ENCODE assay signal across 34 cellular contexts in the genomic region with DNA sequence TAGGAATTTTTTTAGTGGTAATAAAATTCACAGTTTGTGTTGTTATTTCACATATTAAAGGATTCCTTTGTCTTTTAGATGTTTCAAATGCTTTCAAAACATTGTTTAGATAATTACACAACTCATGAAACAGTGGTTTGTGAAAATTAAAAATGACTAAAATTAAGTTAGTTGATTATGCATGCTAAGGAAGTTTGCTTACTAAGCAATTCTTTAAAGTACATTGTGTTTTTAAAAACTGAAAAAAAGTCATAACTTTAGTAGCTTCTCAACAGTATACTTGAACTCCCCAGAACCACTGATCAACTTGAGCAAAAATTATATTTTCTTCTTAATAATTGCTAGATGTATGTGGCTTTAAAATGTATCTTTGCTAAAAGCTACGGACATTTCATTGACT.
"Had no signal": no experiment of that assay in that cellular context is flagged by ENCODE, and none has a peak within 500 bp of the region (broad histone marks: within the 10 kb centered on the region; RNA-seq: fewer than 3 reads in every experiment).

No MANE protein-coding gene starts in this region.

- DNase-seq: activated CD4-positive, alpha-beta memory T cell treated with anti-CD3 and anti-CD28 coated beads for 36 hours; activated CD4-positive, alpha-beta T cell treated with anti-CD3 and anti-CD28 coated beads for 36 hours; activated CD4-positive, alpha-beta T cell treated with anti-CD3 and anti-CD28 coated beads, Interleukin-2, amount 10 ng/mL, durations not matched to agents 24 days and 14 days; activated CD4-positive, CD25-positive, alpha-beta regulatory T cell; activated CD4-positive, CD25-positive, alpha-beta regulatory T cell treated with anti-CD3 and anti-CD28 coated beads, Interleukin-2, amount 50 U/mL, for 72 hours; activated CD8-positive, alpha-beta memory T cell treated with anti-CD3 and anti-CD28 coated beads, Interleukin-2, amount 10 ng/mL, durations not matched to agents 7 days and 5 days; activated CD8-positive, alpha-beta memory T cell treated with anti-CD3 and anti-CD28 coated beads, Interleukin-2, amount 50 U/mL, for 4 hours; activated CD8-positive, alpha-beta T cell treated with anti-CD3 and anti-CD28 coated beads, Interleukin-2, amount 10 ng/mL, durations not matched to agents 7 days and 5 days; activated effector memory CD4-positive, alpha-beta T cell treated with anti-CD3 and anti-CD28 coated beads, Interleukin-2, amount 50 U/mL, for 16 hours; activated naive CD4-positive, alpha-beta T cell treated with anti-CD3 and anti-CD28 coated beads for 36 hours; activated naive CD8-positive, alpha-beta T cell treated with anti-CD3 and anti-CD28 coated beads for 36 hours; activated naive CD8-positive, alpha-beta T cell treated with anti-CD3 and anti-CD28 coated beads, Interleukin-2, amount 50 U/mL, for 24 hours; activated T-cell treated with anti-CD3 and anti-CD28 coated beads, Interleukin-2, amount 50 U/mL, for 1 hour; activated T-cell treated with anti-CD3 and anti-CD28 coated beads, Interleukin-2, amount 50 U/mL, for 48 hours; adrenal gland; amygdala; aorta; body of pancreas; caudate nucleus; colonic mucosa; effector CD8-positive, alpha-beta T cell; erythroblast; foreskin keratinocyte; gastrocnemius medialis; glutamatergic neuron; heart left ventricle; T-helper 1 cell; T-helper 17 cell; T1000 had no signal

- H3K4me1 ChIP-seq: adrenal gland, body of pancreas, colonic mucosa, esophagus muscularis mucosa, foreskin keratinocyte, gastrocnemius medialis, heart left ventricle had no signal

- H3K4me1 Mint-ChIP-seq: activated CD4-positive, alpha-beta T cell treated with anti-CD3 and anti-CD28 coated beads for 36 hours; activated CD4-positive, alpha-beta T cell treated with anti-CD3 and anti-CD28 coated beads, Interleukin-2, amount 10 ng/mL, durations not matched to agents 24 days and 14 days; activated CD8-positive, alpha-beta memory T cell treated with anti-CD3 and anti-CD28 coated beads, Interleukin-2, amount 10 ng/mL, durations not matched to agents 7 days and 5 days; activated naive CD4-positive, alpha-beta T cell treated with anti-CD3 and anti-CD28 coated beads, Interleukin-2, amount 50 U/mL, for 24 hours; activated naive CD8-positive, alpha-beta T cell treated with anti-CD3 and anti-CD28 coated beads for 36 hours; activated naive CD8-positive, alpha-beta T cell treated with anti-CD3 and anti-CD28 coated beads, Interleukin-2, amount 50 U/mL, for 24 hours; T-helper 17 cell had no signal

- H3K27me3 ChIP-seq: adrenal gland, body of pancreas, colonic mucosa, esophagus muscularis mucosa, gastrocnemius medialis, heart left ventricle had no signal

- H3K4me3 ChIP-seq: adrenal gland, body of pancreas, colonic mucosa, esophagus muscularis mucosa, gastrocnemius medialis, heart left ventricle had no signal

- H3K27me3 Mint-ChIP-seq: activated CD4-positive, alpha-beta memory T cell treated with anti-CD3 and anti-CD28 coated beads for 36 hours; activated CD4-positive, alpha-beta T cell treated with anti-CD3 and anti-CD28 coated beads for 36 hours; activated CD4-positive, alpha-beta T cell treated with anti-CD3 and anti-CD28 coated beads, Interleukin-2, amount 10 ng/mL, durations not matched to agents 24 days and 14 days; activated CD8-positive, alpha-beta memory T cell treated with anti-CD3 and anti-CD28 coated beads, Interleukin-2, amount 10 ng/mL, durations not matched to agents 7 days and 5 days; activated naive CD4-positive, alpha-beta T cell treated with anti-CD3 and anti-CD28 coated beads, Interleukin-2, amount 50 U/mL, for 24 hours; activated naive CD8-positive, alpha-beta T cell treated with anti-CD3 and anti-CD28 coated beads for 36 hours; activated naive CD8-positive, alpha-beta T cell treated with anti-CD3 and anti-CD28 coated beads, Interleukin-2, amount 50 U/mL, for 24 hours; T-helper 17 cell had no signal

- H3K36me3 ChIP-seq: adrenal gland, colonic mucosa, esophagus muscularis mucosa, gastrocnemius medialis, heart left ventricle had no signal

- ATAC-seq: activated CD4-positive, alpha-beta T cell treated with anti-CD3 and anti-CD28 coated beads for 36 hours; activated CD8-positive, alpha-beta memory T cell treated with anti-CD3 and anti-CD28 coated beads, Interleukin-2, amount 10 ng/mL, durations not matched to agents 7 days and 5 days; activated CD8-positive, alpha-beta T cell treated with anti-CD3 and anti-CD28 coated beads, Interleukin-2, amount 10 ng/mL, durations not matched to agents 7 days and 5 days; activated naive CD8-positive, alpha-beta T cell treated with anti-CD3 and anti-CD28 coated beads, Interleukin-2, amount 50 U/mL, for 24 hours; body of pancreas; foreskin keratinocyte; gastrocnemius medialis; heart left ventricle; T-helper 17 cell had no signal

- H3K27ac ChIP-seq: adrenal gland, body of pancreas, colonic mucosa, esophagus muscularis mucosa, foreskin keratinocyte, gastrocnemius medialis, heart left ventricle had no signal

- H3K4me3 Mint-ChIP-seq: activated CD4-positive, alpha-beta memory T cell treated with anti-CD3 and anti-CD28 coated beads for 36 hours; activated CD4-positive, alpha-beta T cell treated with anti-CD3 and anti-CD28 coated beads for 36 hours; activated CD4-positive, alpha-beta T cell treated with anti-CD3 and anti-CD28 coated beads, Interleukin-2, amount 10 ng/mL, durations not matched to agents 24 days and 14 days; activated CD8-positive, alpha-beta memory T cell treated with anti-CD3 and anti-CD28 coated beads, Interleukin-2, amount 10 ng/mL, durations not matched to agents 7 days and 5 days; activated CD8-positive, alpha-beta T cell treated with anti-CD3 and anti-CD28 coated beads, Interleukin-2, amount 10 ng/mL, durations not matched to agents 7 days and 5 days; activated naive CD4-positive, alpha-beta T cell treated with anti-CD3 and anti-CD28 coated beads for 36 hours; activated naive CD4-positive, alpha-beta T cell treated with anti-CD3 and anti-CD28 coated beads, Interleukin-2, amount 50 U/mL, for 24 hours; activated naive CD8-positive, alpha-beta T cell treated with anti-CD3 and anti-CD28 coated beads for 36 hours; activated naive CD8-positive, alpha-beta T cell treated with anti-CD3 and anti-CD28 coated beads, Interleukin-2, amount 50 U/mL, for 24 hours; activated T-helper 1 cell treated with anti-CD3 and anti-CD28 coated beads, Interleukin-12 subunit alpha, Interleukin-12 subunit beta, Interleukin-2, Interleukin-4 antibody, amounts not matched to agents 30 ng/mL and 10 ng/mL and 1 ng/mL, durations not matched to agents 14 hours and 24 hours and 36 hours; T-helper 17 cell; T-helper 2 cell treated with Interferon-gamma antibody and Interleukin-4, amounts not matched to agents 5 μg/mL and 100 μg/mL, for 36 hours had no signal

- H3K27ac Mint-ChIP-seq: activated CD4-positive, alpha-beta memory T cell treated with anti-CD3 and anti-CD28 coated beads for 36 hours; activated CD4-positive, alpha-beta T cell treated with anti-CD3 and anti-CD28 coated beads for 36 hours; activated CD4-positive, alpha-beta T cell treated with anti-CD3 and anti-CD28 coated beads, Interleukin-2, amount 10 ng/mL, durations not matched to agents 24 days and 14 days; activated CD8-positive, alpha-beta memory T cell treated with anti-CD3 and anti-CD28 coated beads, Interleukin-2, amount 10 ng/mL, durations not matched to agents 7 days and 5 days; activated CD8-positive, alpha-beta T cell treated with anti-CD3 and anti-CD28 coated beads, Interleukin-2, amount 10 ng/mL, durations not matched to agents 7 days and 5 days; activated naive CD4-positive, alpha-beta T cell treated with anti-CD3 and anti-CD28 coated beads for 36 hours; activated naive CD4-positive, alpha-beta T cell treated with anti-CD3 and anti-CD28 coated beads, Interleukin-2, amount 50 U/mL, for 24 hours; activated naive CD8-positive, alpha-beta T cell treated with anti-CD3 and anti-CD28 coated beads for 36 hours; activated naive CD8-positive, alpha-beta T cell treated with anti-CD3 and anti-CD28 coated beads, Interleukin-2, amount 50 U/mL, for 24 hours; activated T-helper 1 cell treated with anti-CD3 and anti-CD28 coated beads, Interleukin-12 subunit alpha, Interleukin-12 subunit beta, Interleukin-2, Interleukin-4 antibody, amounts not matched to agents 30 ng/mL and 10 ng/mL and 1 ng/mL, durations not matched to agents 14 hours and 24 hours and 36 hours; activated T-helper 2 cell treated with anti-CD3 and anti-CD28 coated beads, Interferon-gamma antibody, Interleukin-2, Interleukin-4, amounts not matched to agents 10 μg/mL and 5 μg/mL and 100 μg/mL, durations not matched to agents 14 hours and 24 hours and 36 hours; T-helper 17 cell; T-helper 2 cell treated with Interferon-gamma antibody and Interleukin-4, amounts not matched to agents 5 μg/mL and 100 μg/mL, for 36 hours had no signal

- H3K9me3 ChIP-seq: adrenal gland, body of pancreas, colonic mucosa, esophagus muscularis mucosa, gastrocnemius medialis, heart left ventricle had no signal

- H3K36me3 Mint-ChIP-seq: activated CD4-positive, alpha-beta memory T cell treated with anti-CD3 and anti-CD28 coated beads for 36 hours; activated CD8-positive, alpha-beta memory T cell treated with anti-CD3 and anti-CD28 coated beads, Interleukin-2, amount 10 ng/mL, durations not matched to agents 7 days and 5 days; activated naive CD4-positive, alpha-beta T cell treated with anti-CD3 and anti-CD28 coated beads, Interleukin-2, amount 50 U/mL, for 24 hours; activated naive CD8-positive, alpha-beta T cell treated with anti-CD3 and anti-CD28 coated beads for 36 hours had no signal

- H3K9me3 Mint-ChIP-seq: activated CD4-positive, alpha-beta T cell treated with anti-CD3 and anti-CD28 coated beads, Interleukin-2, amount 10 ng/mL, durations not matched to agents 24 days and 14 days; activated naive CD4-positive, alpha-beta T cell treated with anti-CD3 and anti-CD28 coated beads for 36 hours; activated naive CD4-positive, alpha-beta T cell treated with anti-CD3 and anti-CD28 coated beads, Interleukin-2, amount 50 U/mL, for 24 hours; activated naive CD8-positive, alpha-beta T cell treated with anti-CD3 and anti-CD28 coated beads, Interleukin-2, amount 50 U/mL, for 24 hours; activated T-helper 1 cell treated with anti-CD3 and anti-CD28 coated beads, Interleukin-12 subunit alpha, Interleukin-12 subunit beta, Interleukin-2, Interleukin-4 antibody, amounts not matched to agents 30 ng/mL and 10 ng/mL and 1 ng/mL, durations not matched to agents 14 hours and 24 hours and 36 hours; activated T-helper 2 cell treated with anti-CD3 and anti-CD28 coated beads, Interferon-gamma antibody, Interleukin-2, Interleukin-4, amounts not matched to agents 10 μg/mL and 5 μg/mL and 100 μg/mL, durations not matched to agents 14 hours and 24 hours and 36 hours; T-helper 2 cell treated with Interferon-gamma antibody and Interleukin-4, amounts not matched to agents 5 μg/mL and 100 μg/mL, for 36 hours had no signal
